ENCODE assay signal across 1 cellular context in genomic region chr16:88813396-88814143, GRCh38.
TF ChIP-seq lines count a peak whose summit lies in the region.

No MANE protein-coding gene starts in this region.

TF ChIP-seq in HepG2, 621 proteins besides CTCF, POLR2A, EP300 and RAD21:
- no peak for TF ChIP-seq ZNF576 (CRISPR knock-in tag; IDR thresholded peaks at IDR 0.05)
- 0 out of 2 replicates have a peak, but pooled peaks have one; percentile 16 for TF ChIP-seq TBX2 (CRISPR knock-in tag; IDR thresholded peaks at IDR 0.05; ENCODE audit: borderline replicate concordance)
- TF ChIP-seq ISL2 (CRISPR knock-in tag; IDR thresholded peaks at IDR 0.05): no peak
- TF ChIP-seq SALL2 (CRISPR knock-in tag; IDR thresholded peaks at IDR 0.05): no peak
- peak; percentile 34; the same call in 1 of the 2 replicates for TF ChIP-seq POLR2G (IDR thresholded peaks at IDR 0.05; ENCODE audit: low read depth, low read length)
- TF ChIP-seq ZNF281 (CRISPR knock-in tag; IDR thresholded peaks at IDR 0.05; ENCODE audit: borderline replicate concordance): no peak
- no peak for TF ChIP-seq RXRA (CRISPR knock-in tag; IDR thresholded peaks at IDR 0.05)
- TF ChIP-seq ZNF512 (CRISPR knock-in tag; IDR thresholded peaks at IDR 0.05): no peak
- no peak for TF ChIP-seq NR2C2 (CRISPR knock-in tag; IDR thresholded peaks at IDR 0.05; ENCODE audit: borderline replicate concordance)
- no peak for TF ChIP-seq MLLT10 (CRISPR knock-in tag; IDR thresholded peaks at IDR 0.05)
- TF ChIP-seq ZNF142 (CRISPR knock-in tag; IDR thresholded peaks at IDR 0.05): no peak
- TF ChIP-seq ZC3H13 (CRISPR knock-in tag; IDR thresholded peaks at IDR 0.05): 0 out of 2 replicates have a peak, but pooled peaks have one; percentile 33
- no peak for TF ChIP-seq E2F5 (CRISPR knock-in tag; conservative IDR thresholded peaks at IDR 0.05)
- no peak for TF ChIP-seq MEF2D (CRISPR knock-in tag; IDR thresholded peaks at IDR 0.05)
- no peak for TF ChIP-seq BCL6 (CRISPR knock-in tag; IDR thresholded peaks at IDR 0.05)
- no peak for TF ChIP-seq FOSL1 (CRISPR knock-in tag; IDR thresholded peaks at IDR 0.05; ENCODE audit: borderline replicate concordance)
